In genomic region chr1:224998185-224998584, GRCh38 we compare ENCODE assay signal across 23 cellular contexts.
DNase-seq lines count a peak whose midpoint lies in the region; ATAC-seq and TF ChIP-seq lines count a peak whose summit lies in the region.
"Had no signal": no experiment of that assay in that cellular context is flagged by ENCODE, and none has a peak within 500 bp of the region (broad histone marks: within the 10 kb centered on the region; RNA-seq: fewer than 3 reads in every experiment).

No MANE protein-coding gene starts in this region.

- TF ChIP-seq RAD21 in IMR-90 (IDR thresholded peaks at IDR 0.05; ENCODE audit: low read length) = no peak

- no peak overlapping the region for H3K4me2 ChIP-seq in IMR-90 (ENCODE audit: low read depth, low read length)
- H3K4me2 ChIP-seq: A549; BLaER1 treated with 17β-estradiol and CSF1 and Interleukin-3, amounts not matched to agents 10 nM and 100 nM; GM23338 had no signal

- H3K9me1 ChIP-seq in IMR-90 (ENCODE audit: insufficient read depth, low read length) = no peaks in the 10 kb centered on the region

- no peak overlapping the region for H4K91ac ChIP-seq in IMR-90 (ENCODE audit: insufficient read depth, low read depth, low read length)

- no peak overlapping the region for H2BK20ac ChIP-seq in IMR-90 (ENCODE audit: low read depth, low read length)

- no peaks in the 10 kb centered on the region for H4K20me1 ChIP-seq in IMR-90 (ENCODE audit: insufficient read depth, low read length)
- H4K20me1 ChIP-seq: BLaER1 treated with 17β-estradiol and CSF1 and Interleukin-3, amounts not matched to agents 10 nM and 100 nM had no signal

- H3K4me3 Mint-ChIP-seq in Caco-2 (ENCODE audit: unreplicated experiment) (no peak overlapping the region), endothelial cell (ENCODE audit: unreplicated experiment) (no peak overlapping the region)
- H3K4me3 Mint-ChIP-seq in activated naive CD8-positive, alpha-beta T cell treated with anti-CD3 and anti-CD28 coated beads for 36 hours = no peak overlapping the region
- H3K4me3 Mint-ChIP-seq: CD14-positive monocyte; CD4-positive, alpha-beta T cell; CD8-positive, alpha-beta memory T cell; GM23338; HFFc6 had no signal

- H3K27ac Mint-ChIP-seq in Caco-2 (ENCODE audit: unreplicated experiment) (peak overlapping the region; percentile 55), endothelial cell (ENCODE audit: unreplicated experiment) (peak overlapping the region; percentile 67)
- no peak overlapping the region for H3K27ac Mint-ChIP-seq in activated naive CD8-positive, alpha-beta T cell treated with anti-CD3 and anti-CD28 coated beads for 36 hours
- H3K27ac Mint-ChIP-seq: CD14-positive monocyte; CD4-positive, alpha-beta T cell; CD8-positive, alpha-beta memory T cell; GM23338; HFFc6 had no signal

- WGBS in IMR-90 (ENCODE audit: extremely low coverage in 2 of 2, insufficient read length in 1 of 2), 2 experiments = no CpG with 5 or more reads among the region's 2 CpGs

- no peak overlapping the region for H2AK9ac ChIP-seq in IMR-90 (replicated peaks; ENCODE audit: low read depth, low read length, poor library complexity)

- no peak for TF ChIP-seq CTCF in Caco-2 (IDR thresholded peaks at IDR 0.05; ENCODE audit: insufficient read depth in 1 of 2, low read depth in 1 of 2, low read length in 1 of 2, severe bottlenecking in 1 of 2, unreplicated experiment in 1 of 2)
- TF ChIP-seq CTCF in IMR-90 (conservative IDR thresholded peaks at IDR 0.05; ENCODE audit: low read depth, low read length) = no peak
- no peak for TF ChIP-seq CTCF in endothelial cell (IDR thresholded peaks at IDR 0.05; ENCODE audit: unreplicated experiment)

- no peak overlapping the region for H3K9ac ChIP-seq in IMR-90 (ENCODE audit: low read depth, low read length)
- H3K9ac ChIP-seq: BLaER1 treated with 17β-estradiol and CSF1 and Interleukin-3, amounts not matched to agents 10 nM and 100 nM had no signal

- H3K4me1 ChIP-seq in Caco-2 = no peaks in the 10 kb centered on the region
- no peaks in the 10 kb centered on the region for H3K4me1 ChIP-seq in IMR-90 (ENCODE audit: control insufficient read depth, insufficient read depth, low read length)
- H3K4me1 ChIP-seq: A549, BE2C, HAP-1 had no signal

- H2BK15ac ChIP-seq in IMR-90 (ENCODE audit: low read depth, low read length) = no peak overlapping the region

- DNase-seq in Caco-2 (no peak), IMR-90 (no peak), amniotic epithelial cell (ENCODE audit: low read depth) (peak; percentile 5), endothelial cell (ENCODE audit: low spot score) (no peak), left ventricle myocardium superior (no peak)
- no peak for DNase-seq in activated naive CD8-positive, alpha-beta T cell treated with anti-CD3 and anti-CD28 coated beads for 36 hours
- DNase-seq: 8988T; ACHN; AML-193; BE2C; CD4-positive, alpha-beta T cell; CD8-positive, alpha-beta memory T cell; DMS79; EL; GDM1; HFFc6 had no signal

- no peak overlapping the region for H3K18ac ChIP-seq in IMR-90 (ENCODE audit: low read depth, low read length)

- no peak overlapping the region for H4K5ac ChIP-seq in IMR-90 (ENCODE audit: low read depth, low read length)

- in situ Hi-C loops in IMR-90 (cut with MboI; ENCODE audit: low sequenced_read_pairs) = no loop called here

- no peak for TF ChIP-seq POLR2A in IMR-90 (IDR thresholded peaks at IDR 0.05; ENCODE audit: low read depth, low read length)

- H3K14ac ChIP-seq in IMR-90 (replicated peaks; ENCODE audit: low read depth, low read length) = no peak overlapping the region

- CTCF ChIA-PET in Caco-2 (lab: Charles Lee) = no interaction called here
- CTCF ChIA-PET in IMR-90 (lab: Yijun Ruan, JAX) = no interaction called here

- dilution Hi-C loops in IMR-90 (cut with HindIII; ENCODE audit: low sequenced_read_pairs, unreplicated experiment) = no loop called here

- H3K27me3 Mint-ChIP-seq in Caco-2 (ENCODE audit: insufficient read depth, unreplicated experiment) (no peaks in the 10 kb centered on the region), endothelial cell (ENCODE audit: unreplicated experiment) (peaks cover 3% of the 10 kb centered on the region)
- H3K27me3 Mint-ChIP-seq in activated naive CD8-positive, alpha-beta T cell treated with anti-CD3 and anti-CD28 coated beads for 36 hours = no peaks in the 10 kb centered on the region

- no peak overlapping the region for H4K8ac ChIP-seq in IMR-90 (ENCODE audit: low read depth in 2 of 2, low read length in 2 of 2)

- intact Hi-C loops in Caco-2 (cut with micrococcal nuclease; ENCODE audit: unreplicated experiment) (no loop called here), IMR-90 (cut with micrococcal nuclease) (no loop called here), left ventricle myocardium superior (cut with micrococcal nuclease) (no loop called here)

- ATAC-seq in IMR-90 (ENCODE audit: low read depth) = no peak
- ATAC-seq in left ventricle myocardium superior = no peak
- ATAC-seq in HG03457 (IDR thresholded peaks at IDR 0.05; ENCODE audit: unreplicated experiment) = no peak
- ATAC-seq: A549, GM12878, GM23338 had no signal

- no peaks in the 10 kb centered on the region for H3K36me3 ChIP-seq in Caco-2 (ENCODE audit: control insufficient read depth, insufficient read depth, low read length)
- H3K36me3 ChIP-seq in IMR-90 (ENCODE audit: control insufficient read depth, insufficient read depth, low read length) = no peaks in the 10 kb centered on the region
- H3K36me3 ChIP-seq: BE2C; BLaER1 treated with 17β-estradiol and CSF1 and Interleukin-3, amounts not matched to agents 10 nM and 100 nM; HAP-1 had no signal

- no peak overlapping the region for H3K4me3 ChIP-seq in Caco-2 (ENCODE audit: low read depth, low read length)
- H3K4me3 ChIP-seq in IMR-90 (ENCODE audit: insufficient read depth, low read depth, low read length) = no peak overlapping the region
- H3K4me3 ChIP-seq: A549; BLaER1 treated with 17β-estradiol and CSF1 and Interleukin-3, amounts not matched to agents 10 nM and 100 nM; GM12878; GM23338; HAP-1 had no signal

- H3K36me3 Mint-ChIP-seq in Caco-2 (ENCODE audit: insufficient read depth, unreplicated experiment) = peaks cover 9% of the 10 kb centered on the region
- peaks cover 6% of the 10 kb centered on the region for H3K36me3 Mint-ChIP-seq in endothelial cell (ENCODE audit: low read depth, unreplicated experiment)
- no peaks in the 10 kb centered on the region for H3K36me3 Mint-ChIP-seq in activated naive CD8-positive, alpha-beta T cell treated with anti-CD3 and anti-CD28 coated beads for 36 hours
- H3K36me3 Mint-ChIP-seq: CD8-positive, alpha-beta memory T cell had no signal

- POLR2A ChIA-PET in Caco-2 (lab: Charles Lee) = no interaction called here
- POLR2A ChIA-PET in IMR-90 (lab: Charles Lee; ENCODE audit: unreplicated experiment) = no interaction called here

- BruUV-seq in Caco-2 (replicated peaks; lab: Mats Ljungman, UMichigan) (no TSS peak), IMR-90 (replicated peaks; lab: Mats Ljungman, UMichigan) (no TSS peak)

- no peak overlapping the region for H2BK5ac ChIP-seq in IMR-90 (ENCODE audit: low read depth, low read length, poor library complexity, severe bottlenecking)

- H3K9me3 ChIP-seq in Caco-2 = no peaks in the 10 kb centered on the region
- H3K9me3 ChIP-seq in IMR-90 (ENCODE audit: control insufficient read depth, insufficient read depth, low read length) = no peaks in the 10 kb centered on the region; the same call in 1 of the 2 replicates
- H3K9me3 ChIP-seq: A549, BE2C, HAP-1 had no signal

- H3K23ac ChIP-seq in IMR-90 (ENCODE audit: low read depth, low read length) = no peak overlapping the region

- no peak overlapping the region for H3K4ac ChIP-seq in IMR-90 (ENCODE audit: low read depth, low read length)

- H3K56ac ChIP-seq in IMR-90 (ENCODE audit: extremely low read depth, insufficient read depth, low read length) = no peak overlapping the region

- no peak overlapping the region for H2AK5ac ChIP-seq in IMR-90 (ENCODE audit: low read depth, low read length)

- H2AFZ ChIP-seq in IMR-90 (replicated peaks; ENCODE audit: low read length, poor library complexity) = no peak overlapping the region
- H2AFZ ChIP-seq: GM23338 had no signal

- H2BK120ac ChIP-seq in IMR-90 (ENCODE audit: low read depth, low read length) = no peak overlapping the region

- H3K9me3 Mint-ChIP-seq in Caco-2 (ENCODE audit: unreplicated experiment) (peaks cover 33% of the 10 kb centered on the region), endothelial cell (ENCODE audit: unreplicated experiment) (no peaks in the 10 kb centered on the region)
- peaks cover 22% of the 10 kb centered on the region for H3K9me3 Mint-ChIP-seq in activated naive CD8-positive, alpha-beta T cell treated with anti-CD3 and anti-CD28 coated beads for 36 hours

- H3K27me3 ChIP-seq in Caco-2 (replicated peaks; ENCODE audit: control insufficient read depth, insufficient read depth, low read length) (no peaks in the 10 kb centered on the region), IMR-90 (ENCODE audit: control insufficient read depth, insufficient read depth, low read length) (no peaks in the 10 kb centered on the region)
- H3K27me3 ChIP-seq: BE2C; BLaER1 treated with 17β-estradiol and CSF1 and Interleukin-3, amounts not matched to agents 10 nM and 100 nM had no signal

- H3K4me1 Mint-ChIP-seq in Caco-2 (ENCODE audit: low read depth, unreplicated experiment) (no peaks in the 10 kb centered on the region), endothelial cell (ENCODE audit: unreplicated experiment) (no peaks in the 10 kb centered on the region)
- no peaks in the 10 kb centered on the region for H3K4me1 Mint-ChIP-seq in activated naive CD8-positive, alpha-beta T cell treated with anti-CD3 and anti-CD28 coated beads for 36 hours
- H3K4me1 Mint-ChIP-seq: CD14-positive monocyte; CD8-positive, alpha-beta memory T cell; GM23338 had no signal

- H3K79me1 ChIP-seq in IMR-90 (ENCODE audit: low read depth in 1 of 2, low read length in 2 of 2) = no peaks in the 10 kb centered on the region

- no peak overlapping the region for H3K27ac ChIP-seq in IMR-90 (ENCODE audit: insufficient read depth, low read length)
- H3K27ac ChIP-seq: A549; BLaER1 treated with 17β-estradiol and CSF1 and Interleukin-3, amounts not matched to agents 10 nM and 100 nM had no signal

TF ChIP-seq in IMR-90, 13 proteins besides CTCF, POLR2A, EP300 and RAD21 (continues in another document):
- TF ChIP-seq ELK1 (IDR thresholded peaks at IDR 0.05; ENCODE audit: borderline replicate concordance, low read depth, low read length) = no peak
- TF ChIP-seq CEBPB (IDR thresholded peaks at IDR 0.05; ENCODE audit: low read depth, low read length) = peak; percentile 76
- TF ChIP-seq FOS (IDR thresholded peaks at IDR 0.05; ENCODE audit: low read depth, low read length) = no peak
- no peak for TF ChIP-seq NFE2L2 (IDR thresholded peaks at IDR 0.05; ENCODE audit: low read depth, low read length)
- no peak for TF ChIP-seq RFX5 (IDR thresholded peaks at IDR 0.05; ENCODE audit: low read depth, low read length)
